In genomic region chr15:73954188-73955145, GRCh38 we compare ENCODE assay signal across 1 cellular context.
TF ChIP-seq lines count a peak whose summit lies in the region.

No MANE protein-coding gene starts in this region.

TF ChIP-seq in H1, 55 proteins besides CTCF, POLR2A, EP300 and RAD21:
- TF ChIP-seq SAP30 (IDR thresholded peaks at IDR 0.05; ENCODE audit: insufficient read depth, insufficient replicate concordance, low read length) (no peak), SUZ12 (IDR thresholded peaks at IDR 0.05; ENCODE audit: low read length) (no peak), BRCA1 (IDR thresholded peaks at IDR 0.05; ENCODE audit: low read depth, low read length) (no peak), PHF8 (conservative IDR thresholded peaks at IDR 0.05; ENCODE audit: low read depth, low read length) (no peak), FOSL1 (IDR thresholded peaks at IDR 0.05; ENCODE audit: insufficient read depth, low read depth, low read length) (no peak)
